ENCODE assay signal across 19 cellular contexts in genomic region chr1:13222788-13223187, GRCh38. TPM values are rescaled to one million over a fixed set of nuclear protein-coding genes. Genes with fewer than 3 reads are reported as not detected.
"Had no signal": no experiment of that assay in that cellular context is flagged by ENCODE, and none has a peak within 500 bp of the region (broad histone marks: within the 10 kb centered on the region; RNA-seq: fewer than 3 reads in every experiment).

No MANE protein-coding gene starts in this region.

RNA-seq across cellular contexts. Expression of gene PRAMEF18, which starts 3.2 kb away (rescaled TPM):
- total RNA-seq: colonic mucosa, dermis microvascular lymphatic vessel endothelial cell, endodermal cell, esophagus mucosa, esophagus squamous epithelium, gastrocnemius medialis, glomerular endothelial cell, heart right ventricle, kidney epithelial cell, left cardiac atrium, left ventricle myocardium superior, lower leg skin, lower lobe of right lung, lung microvascular endothelial cell, mesenteric fat pad, mesothelial cell of epicardium, mucosa of descending colon, myocyte had no signal
- polyA plus RNA-seq: heart right ventricle, keratinocyte had no signal

RNA-seq across cellular contexts. Expression of gene PRAMEF13, which starts 21.6 kb away (rescaled TPM):
- total RNA-seq: colonic mucosa, dermis microvascular lymphatic vessel endothelial cell, endodermal cell, esophagus mucosa, esophagus squamous epithelium, gastrocnemius medialis, glomerular endothelial cell, heart right ventricle, kidney epithelial cell, left cardiac atrium, left ventricle myocardium superior, lower leg skin, lower lobe of right lung, lung microvascular endothelial cell, mesenteric fat pad, mesothelial cell of epicardium, mucosa of descending colon, myocyte had no signal
- polyA plus RNA-seq: heart right ventricle, keratinocyte had no signal

RNA-seq across cellular contexts. Expression of gene PRAMEF5, which starts 31.2 kb away (rescaled TPM):
- total RNA-seq: colonic mucosa, dermis microvascular lymphatic vessel endothelial cell, endodermal cell, esophagus mucosa, esophagus squamous epithelium, gastrocnemius medialis, glomerular endothelial cell, heart right ventricle, kidney epithelial cell, left cardiac atrium, left ventricle myocardium superior, lower leg skin, lower lobe of right lung, lung microvascular endothelial cell, mesenteric fat pad, mesothelial cell of epicardium, mucosa of descending colon, myocyte had no signal
- polyA plus RNA-seq: heart right ventricle, keratinocyte had no signal

RNA-seq across cellular contexts. Expression of gene PRAMEF9, which starts 51.1 kb away (rescaled TPM):
- total RNA-seq: colonic mucosa, dermis microvascular lymphatic vessel endothelial cell, endodermal cell, esophagus mucosa, esophagus squamous epithelium, gastrocnemius medialis, glomerular endothelial cell, heart right ventricle, kidney epithelial cell, left cardiac atrium, left ventricle myocardium superior, lower leg skin, lower lobe of right lung, lung microvascular endothelial cell, mesenteric fat pad, mesothelial cell of epicardium, mucosa of descending colon, myocyte had no signal
- polyA plus RNA-seq: heart right ventricle, keratinocyte had no signal

RNA-seq across cellular contexts. Expression of gene HNRNPCL4, which starts 57.4 kb away (rescaled TPM):
- total RNA-seq: colonic mucosa, dermis microvascular lymphatic vessel endothelial cell, endodermal cell, esophagus mucosa, esophagus squamous epithelium, gastrocnemius medialis, glomerular endothelial cell, heart right ventricle, kidney epithelial cell, left cardiac atrium, left ventricle myocardium superior, lower leg skin, lower lobe of right lung, lung microvascular endothelial cell, mesenteric fat pad, mesothelial cell of epicardium, mucosa of descending colon, myocyte had no signal
- polyA plus RNA-seq: heart right ventricle, keratinocyte had no signal
